24 cellular contexts compared by ENCODE assay signal in genomic region chr2:36409971-36410370, GRCh38. TPM values are rescaled to one million over a fixed set of nuclear protein-coding genes. Genes with fewer than 3 reads are reported as not detected.
A peak's percentile ranks its signal among the peaks of the same experiment; 100 is the strongest.
DNase-seq lines count a peak whose midpoint lies in the region; ATAC-seq and TF ChIP-seq lines count a peak whose summit lies in the region.
"Had no signal": no experiment of that assay in that cellular context is flagged by ENCODE, and none has a peak within 500 bp of the region (broad histone marks: within the 10 kb centered on the region; RNA-seq: fewer than 3 reads in every experiment).

No MANE protein-coding gene starts in this region.

- no peak overlapping the region for H3K18ac ChIP-seq in mesendoderm (ENCODE audit: low read length)

- no peak overlapping the region for H3K56ac ChIP-seq in mesendoderm (ENCODE audit: low read length)

- intact Hi-C loops in Panc1 (cut with micrococcal nuclease; ENCODE audit: unreplicated experiment): loop anchor here (5.0 kb wide), 2 partner anchors 38 to 53 kb away; partner anchors contain the start of gene CRIM1
- intact Hi-C loops in psoas muscle (cut with DNase I): loop anchor here in 1 of 2 donors (5.0 kb wide), 2 partner anchors 37 to 53 kb away; partner anchors contain the start of gene CRIM1

- peaks cover 0 to 19% (median 0%) of the 10 kb centered on the region in 11 experiments; a peak in 3 of 22 replicates for H4K20me1 ChIP-seq in BLaER1 treated with 17β-estradiol and CSF1 and Interleukin-3, amounts not matched to agents 10 nM and 100 nM

- H3K27ac Mint-ChIP-seq in endodermal cell: peak overlapping the region; percentile 38
- H3K27ac Mint-ChIP-seq: activated CD4-positive, alpha-beta memory T cell treated with anti-CD3 and anti-CD28 coated beads for 36 hours; CD4-positive, alpha-beta memory T cell had no signal

- H3K79me1 ChIP-seq in mesendoderm (ENCODE audit: low read length): peaks cover 6% of the 10 kb centered on the region

- CTCF ChIA-PET in Panc1 (lab: Charles Lee): no interaction called here

- no peak overlapping the region for H2BK15ac ChIP-seq in mesendoderm (replicated peaks; ENCODE audit: low read depth)

- no peak overlapping the region for H3K9ac ChIP-seq in BLaER1 treated with 17β-estradiol and CSF1 and Interleukin-3, amounts not matched to agents 10 nM and 100 nM
- H3K9ac ChIP-seq in endodermal cell (ENCODE audit: extremely low read depth, low read length, poor library complexity, severe bottlenecking) (no peak overlapping the region), mesendoderm (ENCODE audit: low read length) (no peak overlapping the region)
- H3K9ac ChIP-seq: KMS-11 had no signal

- ATAC-seq in Panc1 (no peak), psoas muscle (no peak), GM21825 (IDR thresholded peaks at IDR 0.05; ENCODE audit: unreplicated experiment) (no peak), GM18907 (IDR thresholded peaks at IDR 0.05; ENCODE audit: unreplicated experiment) (no peak)

- no peak overlapping the region for H3K23ac ChIP-seq in mesendoderm (ENCODE audit: low read length)

- H3K4me3 Mint-ChIP-seq in endodermal cell: no peak overlapping the region
- H3K4me3 Mint-ChIP-seq: activated CD4-positive, alpha-beta memory T cell treated with anti-CD3 and anti-CD28 coated beads for 36 hours; CD4-positive, alpha-beta memory T cell had no signal

- in situ Hi-C loops in Panc1 (cut with HindIII; ENCODE audit: low pct_unique_long_range_greater_than_20kb, low sequenced_read_pairs): no loop called here

- H2AK5ac ChIP-seq in mesendoderm (ENCODE audit: low read length): no peak overlapping the region

- H3K4ac ChIP-seq in mesendoderm (ENCODE audit: low read depth, low read length): no peak overlapping the region

- no peak overlapping the region for H3K27ac ChIP-seq in BLaER1 treated with 17β-estradiol and CSF1 and Interleukin-3, amounts not matched to agents 10 nM and 100 nM
- H3K27ac ChIP-seq in Panc1 (ENCODE audit: low read length): peak overlapping the region; percentile 96
- no peak overlapping the region for H3K27ac ChIP-seq in endodermal cell (ENCODE audit: low read depth, low read length)
- peak overlapping the region; percentile 4 for H3K27ac ChIP-seq in psoas muscle
- no peak overlapping the region for H3K27ac ChIP-seq in mesendoderm (ENCODE audit: low read depth, low read length)
- H3K27ac ChIP-seq: KMS-11, neutrophil, SJCRH30, VCaP had no signal

- H3K4me3 ChIP-seq in BLaER1 treated with 17β-estradiol and CSF1 and Interleukin-3, amounts not matched to agents 10 nM and 100 nM: no peak overlapping the region
- no peak overlapping the region for H3K4me3 ChIP-seq in Panc1 (ENCODE audit: low read depth in 2 of 2, low read length in 2 of 2)
- H3K4me3 ChIP-seq in endodermal cell (ENCODE audit: low read length): no peak overlapping the region
- no peak overlapping the region for H3K4me3 ChIP-seq in psoas muscle
- H3K4me3 ChIP-seq in mesendoderm (ENCODE audit: low read length): no peak overlapping the region
- H3K4me3 ChIP-seq: SJCRH30 had no signal

- no peak overlapping the region for H2BK5ac ChIP-seq in mesendoderm (ENCODE audit: low read length)

- H3K36me3 Mint-ChIP-seq in endodermal cell (ENCODE audit: low read depth): no peaks in the 10 kb centered on the region
- H3K36me3 Mint-ChIP-seq: activated CD4-positive, alpha-beta memory T cell treated with anti-CD3 and anti-CD28 coated beads for 36 hours; CD4-positive, alpha-beta memory T cell had no signal

- peaks cover 0 to 5% (median 0%) of the 10 kb centered on the region in 11 experiments; a peak in 3 of 22 replicates for H3K36me3 ChIP-seq in BLaER1 treated with 17β-estradiol and CSF1 and Interleukin-3, amounts not matched to agents 10 nM and 100 nM
- peaks cover 13% of the 10 kb centered on the region; the same call in 1 of the 2 replicates for H3K36me3 ChIP-seq in Panc1 (ENCODE audit: control insufficient read depth, insufficient read depth, low read length)
- H3K36me3 ChIP-seq in endodermal cell (ENCODE audit: control insufficient read depth, insufficient read depth, low read length): peaks cover 6% of the 10 kb centered on the region
- H3K36me3 ChIP-seq in psoas muscle (ENCODE audit: insufficient read depth in 1 of 2, low read depth in 1 of 2): no peaks in the 10 kb centered on the region
- no peaks in the 10 kb centered on the region for H3K36me3 ChIP-seq in mesendoderm (ENCODE audit: control insufficient read depth, insufficient read depth, low read length)
- H3K36me3 ChIP-seq: neutrophil had no signal

- WGBS in endodermal cell (ENCODE audit: insufficient coverage in 1 of 2, insufficient read length in 1 of 2), 2 experiments: 57 to 84% methylated on average over 1 to 3 of the region's 3 CpGs
- 54 to 60% (median 59%) methylated on average over 3 of the region's 3 CpGs for WGBS in psoas muscle, 3 donors
- WGBS in mesendoderm (ENCODE audit: extremely low coverage, insufficient coverage, low lambda C conversion rate): no CpG with 5 or more reads among the region's 3 CpGs

- H4K5ac ChIP-seq in mesendoderm (ENCODE audit: low read length): no peak overlapping the region

- H3K4me1 Mint-ChIP-seq in endodermal cell: peaks cover 29% of the 10 kb centered on the region
- H3K4me1 Mint-ChIP-seq: CD4-positive, alpha-beta memory T cell had no signal

- H3K4me1 ChIP-seq in BLaER1 treated with 17β-estradiol and CSF1 and Interleukin-3, amounts not matched to agents 10 nM and 100 nM: peaks cover 11 to 25% (median 22%) of the 10 kb centered on the region in 10 experiments
- peaks cover 100% of the 10 kb centered on the region for H3K4me1 ChIP-seq in Panc1 (ENCODE audit: control insufficient read depth, insufficient read depth, low read length)
- H3K4me1 ChIP-seq in endodermal cell (ENCODE audit: control insufficient read depth, insufficient read depth, low read length): no peaks in the 10 kb centered on the region
- peaks cover 93% of the 10 kb centered on the region for H3K4me1 ChIP-seq in psoas muscle
- H3K4me1 ChIP-seq in mesendoderm (ENCODE audit: control insufficient read depth, low read depth, low read length): peaks cover 4% of the 10 kb centered on the region

- H4K8ac ChIP-seq in mesendoderm (ENCODE audit: low read depth, low read length): no peak overlapping the region

- DNase-seq in Panc1 (ENCODE audit: low read depth, low spot score) (no peak), endodermal cell (no peak), psoas muscle (no peak), mesendoderm (no peak), iPS-NIHi7 (ENCODE audit: extremely low spot score) (no peak)
- DNase-seq: activated CD4-positive, alpha-beta memory T cell treated with anti-CD3 and anti-CD28 coated beads for 36 hours; activated T-cell treated with anti-CD3 and anti-CD28 coated beads for 4 hours; amniotic stem cell; CD4-positive, alpha-beta memory T cell; central memory CD4-positive, alpha-beta T cell; DMS153; effector CD4-positive, alpha-beta T cell; GDM1; MV-4-11; NCI-H187; NCI-H2227 treated with DMSO at 0.1 percent for 48 hours; NCI-H82; SJCRH30 had no signal

- H3K9me3 ChIP-seq in BLaER1 treated with 17β-estradiol and CSF1 and Interleukin-3, amounts not matched to agents 10 nM and 100 nM (replicated peaks in 1 of 11): no peaks in the 10 kb centered on the region
- H3K9me3 ChIP-seq in Panc1 (ENCODE audit: control insufficient read depth, insufficient read depth, low read depth, low read length) (no peaks in the 10 kb centered on the region), endodermal cell (ENCODE audit: control insufficient read depth, low read length) (no peaks in the 10 kb centered on the region), psoas muscle (no peaks in the 10 kb centered on the region)
- H3K9me3 ChIP-seq: neutrophil, SJCRH30 had no signal

- H2BK120ac ChIP-seq in mesendoderm (ENCODE audit: low read depth, low read length): no peak overlapping the region

- no peak for TF ChIP-seq CTCF in Panc1 (IDR thresholded peaks at IDR 0.05)
- TF ChIP-seq CTCF in endodermal cell (conservative IDR thresholded peaks at IDR 0.05): no peak
- no peak for TF ChIP-seq CTCF in psoas muscle (IDR thresholded peaks at IDR 0.05)

- H3K9me3 Mint-ChIP-seq in endodermal cell: no peaks in the 10 kb centered on the region
- H3K9me3 Mint-ChIP-seq: activated CD4-positive, alpha-beta memory T cell treated with anti-CD3 and anti-CD28 coated beads for 36 hours; CD4-positive, alpha-beta memory T cell had no signal

- peak overlapping the region in 8 of 11 experiments; percentile 17 to 70 (median 37); a peak in 14 of 22 replicates for H3K4me2 ChIP-seq in BLaER1 treated with 17β-estradiol and CSF1 and Interleukin-3, amounts not matched to agents 10 nM and 100 nM
- no peak overlapping the region for H3K4me2 ChIP-seq in mesendoderm (ENCODE audit: low read length)
- H3K4me2 ChIP-seq: KMS-11 had no signal

- BruUV-seq in Panc1 (replicated peaks; lab: Mats Ljungman, UMichigan): no TSS peak

- H3K27me3 ChIP-seq in BLaER1 treated with 17β-estradiol and CSF1 and Interleukin-3, amounts not matched to agents 10 nM and 100 nM: no peaks in the 10 kb centered on the region
- no peaks in the 10 kb centered on the region for H3K27me3 ChIP-seq in Panc1 (ENCODE audit: control insufficient read depth, insufficient read depth, low read length)
- no peaks in the 10 kb centered on the region for H3K27me3 ChIP-seq in endodermal cell (ENCODE audit: control insufficient read depth, insufficient read depth, low read length, poor library complexity, severe bottlenecking)
- H3K27me3 ChIP-seq in psoas muscle (ENCODE audit: insufficient read depth in 3 of 3, low read length in 2 of 3): no peaks in the 10 kb centered on the region
- H3K27me3 ChIP-seq in mesendoderm (ENCODE audit: insufficient read depth, low read length, poor library complexity): no peaks in the 10 kb centered on the region
- H3K27me3 ChIP-seq: SJCRH30 had no signal

- no peaks in the 10 kb centered on the region for H3K27me3 Mint-ChIP-seq in endodermal cell (ENCODE audit: insufficient read depth)
- H3K27me3 Mint-ChIP-seq: activated CD4-positive, alpha-beta memory T cell treated with anti-CD3 and anti-CD28 coated beads for 36 hours; CD4-positive, alpha-beta memory T cell had no signal

- POLR2A ChIA-PET in Panc1 (lab: Charles Lee): interaction anchor here (0.6 kb wide), 1 partner anchor 296 kb away, joined by 3 read pairs; no protein-coding TSS in a partner anchor

- peaks cover 23% of the 10 kb centered on the region for H3K79me2 ChIP-seq in mesendoderm (ENCODE audit: control insufficient read depth, insufficient read depth, low read length)

RNA-seq across cellular contexts. Expression of gene CRIM1, which starts 54.4 kb away (rescaled TPM):
- total RNA-seq in Panc1 (2021; ENCODE audit: unreplicated experiment): 290 TPM
- polyA plus RNA-seq in Panc1 (2012; ENCODE audit: insufficient read length): 285 TPM
- total RNA-seq in endodermal cell: 10 to 100 TPM; 26.7 to 26.9 TPM
- polyA plus RNA-seq in endodermal cell (2013, experiment 1 of 2): 14.9 TPM
- polyA plus RNA-seq in endodermal cell (2013, experiment 2 of 2): 15.4 TPM
- 10 to 100 TPM; 49.8 to 66.2 (median 56.3) TPM for total RNA-seq in psoas muscle
- 10 to 100 TPM; 10.2 to 68.1 (median 53.1) TPM for polyA plus RNA-seq in psoas muscle
- 14.5 TPM for polyA plus RNA-seq in mesendoderm (2013, experiment 1 of 2)
- 14.5 TPM for polyA plus RNA-seq in mesendoderm (2013, experiment 2 of 2)

Comparison
In these comparisons a context has a peak if more than half of its experiments do, and no peak if none do; other contexts are left out.
1. H3K27ac ChIP-seq: peak in Panc1 (single experiment) and psoas muscle (single experiment); none in BLaER1 treated with 17β-estradiol and CSF1 and Interleukin-3, amounts not matched to agents 10 nM and 100 nM (0 of 11), endodermal cell (single experiment) and mesendoderm (single experiment).